8 cellular contexts compared by ENCODE assay signal in genomic region chr3:184145120-184145524, GRCh38. TPM values are rescaled to one million over a fixed set of nuclear protein-coding genes. Genes with fewer than 3 reads are reported as not detected.
DNase-seq lines count a peak whose midpoint lies in the region; ATAC-seq and TF ChIP-seq lines count a peak whose summit lies in the region.

No MANE protein-coding gene starts in this region.

- H3K4me3 Mint-ChIP-seq in Calu3 (ENCODE audit: low read depth, unreplicated experiment): no peak overlapping the region

- no TSS peak for BruUV-seq in Calu3 (replicated peaks; lab: Mats Ljungman, UMichigan)
- BruUV-seq in mammary epithelial cell (replicated peaks; lab: Mats Ljungman, UMichigan): no TSS peak

- H3K36me3 Mint-ChIP-seq in Calu3 (ENCODE audit: insufficient read depth, unreplicated experiment): peaks cover 54% of the 10 kb centered on the region

- in situ Hi-C loops in mammary epithelial cell (cut with MboI; ENCODE audit: low sequenced_read_pairs in 2 of 2): no loop called here

- H3K27ac ChIP-seq in HUES6 (ENCODE audit: low read depth, low read length) (no peak overlapping the region), RWPE1 (peak overlapping the region; percentile 54), mammary epithelial cell (ENCODE audit: insufficient read depth, low read depth, low read length) (no peak overlapping the region), liver (ENCODE audit: low read depth in 1 of 2, low read length in 2 of 2) (no peak overlapping the region)

- H3K4me1 ChIP-seq in HUES6 (ENCODE audit: control insufficient read depth, insufficient read depth, low read length): no peaks in the 10 kb centered on the region
- no peaks in the 10 kb centered on the region for H3K4me1 ChIP-seq in mammary epithelial cell (ENCODE audit: insufficient read depth, low read length)
- peaks cover 0 to 16% (median 4%) of the 10 kb centered on the region in 4 donors for H3K4me1 ChIP-seq in liver (ENCODE audit: control insufficient read depth in 4 of 4, insufficient read depth in 4 of 4, low read length in 3 of 4)

- TF ChIP-seq CTCF in Calu3 (IDR thresholded peaks at IDR 0.05; ENCODE audit: unreplicated experiment) (peak; percentile 92), RWPE1 (conservative IDR thresholded peaks at IDR 0.05; ENCODE audit: low read depth) (peak; percentile 54), mammary epithelial cell (conservative IDR thresholded peaks at IDR 0.05 in 1 of 2, IDR thresholded peaks at IDR 0.05 in 1 of 2; ENCODE audit: extremely low read depth in 1 of 2, insufficient read depth in 1 of 2, low read depth in 1 of 2, low read length in 2 of 2) (peak; percentile 74 to 80), liver (IDR thresholded peaks at IDR 0.05; ENCODE audit: low read depth, low read length, missing input control) (peak; percentile 44)

- peaks cover 58% of the 10 kb centered on the region for H3K36me3 ChIP-seq in HUES6 (ENCODE audit: control insufficient read depth, insufficient read depth, low read length)
- peaks cover 29% of the 10 kb centered on the region for H3K36me3 ChIP-seq in mammary epithelial cell (ENCODE audit: insufficient read depth, low read length)
- peaks cover 2 to 56% (median 45%) of the 10 kb centered on the region in 4 donors for H3K36me3 ChIP-seq in liver (ENCODE audit: control insufficient read depth in 4 of 4, insufficient read depth in 3 of 4, low read depth in 1 of 4, low read length in 3 of 4)

- intact Hi-C loops in Calu3 (cut with micrococcal nuclease; ENCODE audit: unreplicated experiment): loop anchor here (1.0 to 2.0 kb wide), 2 partner anchors 97 to 144 kb away; no protein-coding TSS in a partner anchor
- intact Hi-C loops in mammary epithelial cell (cut with micrococcal nuclease): loop anchor here (1.0 to 5.0 kb wide), 6 partner anchors 42 to 250 kb away; partner anchors contain the start of gene ABCF3

- peak overlapping the region; percentile 43 for H3K27ac Mint-ChIP-seq in Calu3 (ENCODE audit: unreplicated experiment)

- no peaks in the 10 kb centered on the region for H3K27me3 ChIP-seq in HUES6 (ENCODE audit: control insufficient read depth, insufficient read depth, low read length)
- H3K27me3 ChIP-seq in mammary epithelial cell (ENCODE audit: insufficient read depth, low read length): no peaks in the 10 kb centered on the region
- no peaks in the 10 kb centered on the region for H3K27me3 ChIP-seq in liver (ENCODE audit: control insufficient read depth in 4 of 4, insufficient read depth in 4 of 4, low read length in 3 of 4)

- H3K4me1 Mint-ChIP-seq in Calu3 (ENCODE audit: low read depth, unreplicated experiment): peaks cover 14% of the 10 kb centered on the region

- ATAC-seq in HG03432 (IDR thresholded peaks at IDR 0.05; ENCODE audit: unreplicated experiment): no peak

- H3K9me3 ChIP-seq in HUES6 (ENCODE audit: control insufficient read depth, insufficient read depth, low read depth, low read length) (no peaks in the 10 kb centered on the region), mammary epithelial cell (replicated peaks; ENCODE audit: insufficient read depth, low read length) (no peaks in the 10 kb centered on the region), liver (ENCODE audit: control insufficient read depth in 4 of 4, low read length in 3 of 4) (no peaks in the 10 kb centered on the region)

- peak; percentile 71 to 80 for TF ChIP-seq RAD21 in liver (IDR thresholded peaks at IDR 0.05)

- CTCF ChIA-PET in Calu3 (lab: Charles Lee) (interaction anchor here (0.6 to 2.8 kb wide), 10 partner anchors 8 to 97 kb away, joined by 3 to 14 read pairs (median 3); partner anchors contain the start of genes ABCF3, AP2M1 and EIF2B5), RWPE1 (lab: Yijun Ruan, JAX) (interaction anchor here (0.6 to 3.8 kb wide), 12 partner anchors 10 to 273 kb away, joined by 3 to 40 read pairs (median 4); partner anchors contain the start of genes EEF1AKMT4 and EIF2B5), mammary epithelial cell (lab: Charles Lee; ENCODE audit: low non-redundant PET) (no interaction called here)

- 27% methylated on average over 4 of the region's 4 CpGs for WGBS in mammary epithelial cell (ENCODE audit: low coverage, missing lambda C conversion rate)
- 41% methylated on average over 4 of the region's 4 CpGs for WGBS in liver

- H4K20me1 ChIP-seq in mammary epithelial cell (ENCODE audit: insufficient read depth, low read length): no peaks in the 10 kb centered on the region

- no peak overlapping the region for H2AFZ ChIP-seq in mammary epithelial cell (ENCODE audit: low read depth, low read length)

- H3K4me3 ChIP-seq in HUES6 (ENCODE audit: low read depth, low read length): no peak overlapping the region
- H3K4me3 ChIP-seq in mammary epithelial cell (replicated peaks in 1 of 3; ENCODE audit: insufficient read depth in 1 of 3, low read depth in 2 of 3, low read length in 3 of 3): no peak overlapping the region
- H3K4me3 ChIP-seq in liver (ENCODE audit: low read depth in 1 of 3, low read length in 3 of 3): no peak overlapping the region

- H3K9ac ChIP-seq in HUES6 (ENCODE audit: low read length) (peak overlapping the region; percentile 28), mammary epithelial cell (ENCODE audit: insufficient read depth, low read length) (no peak overlapping the region), liver (ENCODE audit: low read depth in 1 of 2, low read length in 2 of 2) (no peak overlapping the region)

- peaks cover 12% of the 10 kb centered on the region for H3K79me2 ChIP-seq in mammary epithelial cell (ENCODE audit: insufficient read depth, low read length)

- dilution Hi-C loops in mammary epithelial cell (cut with HindIII; ENCODE audit: low sequenced_read_pairs): no loop called here

- POLR2A ChIA-PET in RWPE1 (lab: Yijun Ruan, JAX; ENCODE audit: low non-redundant PET): no interaction called here

- no peaks in the 10 kb centered on the region for H3K27me3 Mint-ChIP-seq in Calu3 (ENCODE audit: unreplicated experiment)

- H3K9me3 Mint-ChIP-seq in Calu3 (ENCODE audit: low read depth, unreplicated experiment): no peaks in the 10 kb centered on the region

- DNase-seq in Calu3 (peak; percentile 84), RWPE1 (ENCODE audit: low spot score) (peak; percentile 82), mammary epithelial cell (peak; percentile 67), NCI-H2227 (lab: John Stamatoyannopoulos, UW; ENCODE audit: unreplicated experiment) (no peak)
- DNase-seq in activated CD8-positive, alpha-beta memory T cell treated with anti-CD3 and anti-CD28 coated beads, Interleukin-2, amount 50 U/mL, for 48 hours: no peak

- no peak overlapping the region for H3K4me2 ChIP-seq in mammary epithelial cell (ENCODE audit: insufficient read depth, low read depth, low read length)

TF ChIP-seq in liver, 16 proteins besides CTCF, POLR2A, EP300 and RAD21 (continues in another document):
- TF ChIP-seq JUND (IDR thresholded peaks at IDR 0.05): no peak
- TF ChIP-seq, protein P1, sequence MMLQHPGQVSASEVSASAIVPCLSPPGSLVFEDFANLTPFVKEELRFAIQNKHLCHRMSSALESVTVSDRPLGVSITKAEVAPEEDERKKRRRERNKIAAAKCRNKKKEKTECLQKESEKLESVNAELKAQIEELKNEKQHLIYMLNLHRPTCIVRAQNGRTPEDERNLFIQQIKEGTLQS (IDR thresholded peaks at IDR 0.05): no peak
- no peak for TF ChIP-seq TAF1 (conservative IDR thresholded peaks at IDR 0.05)
- no peak for TF ChIP-seq RXRA (IDR thresholded peaks at IDR 0.05)
- TF ChIP-seq FOXA2 (IDR thresholded peaks at IDR 0.05): no peak
- TF ChIP-seq SP1 (IDR thresholded peaks at IDR 0.05): no peak
- TF ChIP-seq HNF4A (conservative IDR thresholded peaks at IDR 0.05): no peak
- no peak for TF ChIP-seq ZBTB33 (IDR thresholded peaks at IDR 0.05)

RNA-seq across cellular contexts. Expression of gene EIF2B5, which starts 10.0 kb away (rescaled TPM):
- total RNA-seq in Calu3 (2022): 79.6 and 87.9 TPM in 2 replicates
- total RNA-seq in mammary epithelial cell: 10 to 100 TPM; 24.5 to 34.8 TPM
- polyA plus RNA-seq in mammary epithelial cell: 32.8 TPM
- 61.6 TPM for polyA minus RNA-seq in mammary epithelial cell
- total RNA-seq in liver: 10 to 100 TPM; 28.2 to 34.3 TPM
- polyA plus RNA-seq in liver: 10 to 100 TPM; 19.0 to 20.6 TPM

RNA-seq across cellular contexts. Expression of gene DVL3, which starts 10.1 kb away (rescaled TPM):
- total RNA-seq in Calu3 (2022): 105 and 106 TPM in 2 replicates
- 10 to 100 TPM; 35.2 to 58.7 TPM for total RNA-seq in mammary epithelial cell
- 20.4 TPM for polyA plus RNA-seq in mammary epithelial cell
- 18.0 TPM for polyA minus RNA-seq in mammary epithelial cell
- 10 to 100 TPM; 19.2 to 26.3 TPM for total RNA-seq in liver
- polyA plus RNA-seq in liver: 10 to 100 TPM in 1 of 2 donors, 1 to 10 TPM in 1; 8.6 to 15.7 TPM

RNA-seq across cellular contexts. Expression of gene AP2M1, which starts 29.5 kb away (rescaled TPM):
- total RNA-seq in Calu3 (2022) (394 and 401 TPM in 2 replicates), mammary epithelial cell (100 to 1,000 TPM; 291 to 348 TPM), liver (100 to 1,000 TPM; 114 to 200 TPM)
- polyA plus RNA-seq in mammary epithelial cell (441 TPM), liver (100 to 1,000 TPM in 1 of 2 donors, 10 to 100 TPM in 1; 71.9 to 155 TPM)
- 388 TPM for polyA minus RNA-seq in mammary epithelial cell

RNA-seq across cellular contexts. Expression of gene ABCF3, which starts 40.9 kb away (rescaled TPM):
- total RNA-seq in Calu3 (2022): 114 and 116 TPM in 2 replicates
- 10 to 100 TPM; 50.8 to 58.2 TPM for total RNA-seq in mammary epithelial cell
- 47.4 TPM for polyA plus RNA-seq in mammary epithelial cell
- 98.9 TPM for polyA minus RNA-seq in mammary epithelial cell
- total RNA-seq in liver: 10 to 100 TPM; 28.1 to 59.2 TPM
- polyA plus RNA-seq in liver: 10 to 100 TPM; 29.7 to 37.8 TPM

RNA-seq across cellular contexts. Expression of gene HTR3E, which starts 48.3 kb away (rescaled TPM):
- total RNA-seq in Calu3 (2022) (not detected in 2 replicates), mammary epithelial cell (not detected), liver (not detected)
- polyA plus RNA-seq in mammary epithelial cell (not detected), liver (not detected)
- not detected for polyA minus RNA-seq in mammary epithelial cell

Comparison
In these comparisons a context has a peak if more than half of its experiments do, and no peak if none do; other contexts are left out.
1. DNase-seq: peak in Calu3 (single experiment), RWPE1 (single experiment) and mammary epithelial cell (single experiment); none in NCI-H2227 (single experiment) and activated CD8-positive, alpha-beta memory T cell treated with anti-CD3 and anti-CD28 coated beads, Interleukin-2, amount 50 U/mL, for 48 hours (single experiment).
2. Peak in every context shown above with its lines, with median percentiles within 50 percentile points of each other: CTCF ChIP-seq.